ENCODE assay signal across 11 cellular contexts in genomic region chr5:167982-168660, GRCh38. TPM values are rescaled to one million over a fixed set of nuclear protein-coding genes. Genes with fewer than 3 reads are reported as not detected.
DNase-seq lines count a peak whose midpoint lies in the region; ATAC-seq and TF ChIP-seq lines count a peak whose summit lies in the region.
"Had no signal": no experiment of that assay in that cellular context is flagged by ENCODE, and none has a peak within 500 bp of the region (broad histone marks: within the 10 kb centered on the region; RNA-seq: fewer than 3 reads in every experiment).

No MANE protein-coding gene starts in this region.

- H4K20me1 ChIP-seq in BLaER1 (no peaks in the 10 kb centered on the region), IMR-90 (ENCODE audit: insufficient read depth, low read length) (no peaks in the 10 kb centered on the region)

- intact Hi-C loops in IMR-90 (cut with micrococcal nuclease) = no loop called here

- peak overlapping the region; percentile 60 for H2AFZ ChIP-seq in IMR-90 (replicated peaks; ENCODE audit: low read length, poor library complexity)

- H3K9ac ChIP-seq in BLaER1 (peak overlapping the region; percentile 63; the same call in 1 of the 2 replicates), IMR-90 (ENCODE audit: low read depth, low read length) (no peak overlapping the region)

- BruUV-seq in IMR-90 (replicated peaks; lab: Mats Ljungman, UMichigan) = no TSS peak

- H3K9me3 Mint-ChIP-seq in chondrocyte (ENCODE audit: low read depth) = no peaks in the 10 kb centered on the region

- TF ChIP-seq CTCF in IMR-90 (conservative IDR thresholded peaks at IDR 0.05; ENCODE audit: low read depth, low read length) (no peak), chondrocyte (IDR thresholded peaks at IDR 0.05) (no peak), GM10266 (IDR thresholded peaks at IDR 0.05; ENCODE audit: control insufficient read depth, insufficient read depth, low read depth, missing control alignments) (no peak)

- POLR2A ChIA-PET in IMR-90 (lab: Charles Lee; ENCODE audit: unreplicated experiment) = no interaction called here

- H2BK5ac ChIP-seq in IMR-90 (ENCODE audit: low read depth, low read length, poor library complexity, severe bottlenecking) = peak overlapping the region; percentile 82

- H4K5ac ChIP-seq in IMR-90 (ENCODE audit: low read depth, low read length) = peak overlapping the region; percentile 74

- H3K4me1 Mint-ChIP-seq in chondrocyte (ENCODE audit: low read depth) = peaks cover 33% of the 10 kb centered on the region
- H3K4me1 Mint-ChIP-seq: activated CD4-positive, alpha-beta T cell treated with anti-CD3 and anti-CD28 coated beads, Interleukin-2, amount 10 ng/mL, durations not matched to agents 7 days and 5 days had no signal

- in situ Hi-C loops in IMR-90 (cut with MboI; ENCODE audit: low sequenced_read_pairs) = no loop called here

- ATAC-seq in IMR-90 (ENCODE audit: low read depth) (peak; percentile 79), HG02870 (IDR thresholded peaks at IDR 0.05; ENCODE audit: unreplicated experiment) (no peak)

- H3K4me3 Mint-ChIP-seq in chondrocyte (ENCODE audit: unreplicated experiment) = peak overlapping the region; percentile 6
- H3K4me3 Mint-ChIP-seq: activated CD4-positive, alpha-beta T cell treated with anti-CD3 and anti-CD28 coated beads, Interleukin-2, amount 10 ng/mL, durations not matched to agents 7 days and 5 days had no signal

- TF ChIP-seq RAD21 in IMR-90 (IDR thresholded peaks at IDR 0.05; ENCODE audit: low read length) = no peak

- no peaks in the 10 kb centered on the region; a peak in 1 of 4 replicates for H3K79me1 ChIP-seq in IMR-90 (ENCODE audit: low read depth in 1 of 2, low read length in 2 of 2)

- H3K56ac ChIP-seq in IMR-90 (ENCODE audit: extremely low read depth, insufficient read depth, low read length) = peak overlapping the region; percentile 77

- H3K27me3 ChIP-seq in BLaER1 = no peaks in the 10 kb centered on the region
- H3K27me3 ChIP-seq in IMR-90 (ENCODE audit: control insufficient read depth, insufficient read depth, low read length) = no peaks in the 10 kb centered on the region
- H3K27me3 ChIP-seq: neutrophil had no signal

- peak overlapping the region; percentile 100 for H2AK5ac ChIP-seq in IMR-90 (ENCODE audit: low read depth, low read length)

- peak overlapping the region; percentile 80 to 91 for H4K8ac ChIP-seq in IMR-90 (ENCODE audit: low read depth in 2 of 2, low read length in 2 of 2)

- H4K91ac ChIP-seq in IMR-90 (ENCODE audit: insufficient read depth, low read depth, low read length) = peak overlapping the region; percentile 95

- H2BK15ac ChIP-seq in IMR-90 (ENCODE audit: low read depth, low read length) = peak overlapping the region; percentile 93; the same call in 2 of the 3 replicates

- CTCF ChIA-PET in IMR-90 (lab: Yijun Ruan, JAX) = interaction anchor here (3.2 kb wide), 1 partner anchor 20 kb away, joined by 19 read pairs; no protein-coding TSS in a partner anchor

- H3K36me3 ChIP-seq in BLaER1 (peaks cover 41% of the 10 kb centered on the region), IMR-90 (ENCODE audit: control insufficient read depth, insufficient read depth, low read length) (no peaks in the 10 kb centered on the region)
- H3K36me3 ChIP-seq: neutrophil had no signal

- peak overlapping the region; percentile 98 for H3K27ac Mint-ChIP-seq in chondrocyte (ENCODE audit: unreplicated experiment)
- H3K27ac Mint-ChIP-seq: activated CD4-positive, alpha-beta T cell treated with anti-CD3 and anti-CD28 coated beads, Interleukin-2, amount 10 ng/mL, durations not matched to agents 7 days and 5 days had no signal

- peak; percentile 34; the same call in 1 of the 2 replicates for TF ChIP-seq POLR2A in IMR-90 (IDR thresholded peaks at IDR 0.05; ENCODE audit: low read depth, low read length)

- H3K27ac ChIP-seq in BLaER1 (peak overlapping the region; percentile 71), IMR-90 (ENCODE audit: insufficient read depth, low read length) (peak overlapping the region; percentile 38)
- H3K27ac ChIP-seq: neutrophil had no signal

- peak overlapping the region; percentile 95 for H3K4ac ChIP-seq in IMR-90 (ENCODE audit: low read depth, low read length)

- H2BK120ac ChIP-seq in IMR-90 (ENCODE audit: low read depth, low read length) = peak overlapping the region; percentile 97

- H3K4me3 ChIP-seq in BLaER1 (no peak overlapping the region), IMR-90 (ENCODE audit: insufficient read depth, low read depth, low read length) (no peak overlapping the region)

- H3K4me1 ChIP-seq in BLaER1 (peaks cover 69% of the 10 kb centered on the region), IMR-90 (ENCODE audit: control insufficient read depth, insufficient read depth, low read length) (peaks cover 19% of the 10 kb centered on the region)

- peaks cover 22% of the 10 kb centered on the region; the same call in 1 of the 2 replicates for H3K9me1 ChIP-seq in IMR-90 (ENCODE audit: insufficient read depth, low read length)

- H2BK20ac ChIP-seq in IMR-90 (ENCODE audit: low read depth, low read length) = peak overlapping the region; percentile 95

- peak; percentile 99 for DNase-seq in IMR-90
- peak; percentile 77 for DNase-seq in chondrocyte (ENCODE audit: low spot score)
- peak; percentile 94 for DNase-seq in non-pigmented ciliary epithelial cell (ENCODE audit: low read depth)
- DNase-seq in hippocampal formation (lab: John Stamatoyannopoulos, UW) = no peak
- no peak for DNase-seq in NOMO-1 treated with DMSO at 0.1 percent for 48 hours (lab: John Stamatoyannopoulos, UW; ENCODE audit: unreplicated experiment)
- DNase-seq in GM10266 (ENCODE audit: extremely low spot score) = no peak
- DNase-seq: activated CD4-positive, alpha-beta T cell treated with anti-CD3 and anti-CD28 coated beads, Interleukin-2, amount 10 ng/mL, durations not matched to agents 7 days and 5 days; amygdala had no signal

- H3K36me3 Mint-ChIP-seq in chondrocyte (ENCODE audit: low read depth) = no peaks in the 10 kb centered on the region

- peak overlapping the region; percentile 63; the same call in 1 of the 2 replicates for H3K23ac ChIP-seq in IMR-90 (ENCODE audit: low read depth, low read length)

- H3K4me2 ChIP-seq in BLaER1 (peak overlapping the region; percentile 80), IMR-90 (ENCODE audit: low read depth, low read length) (peak overlapping the region; percentile 13)

- peaks cover 5% of the 10 kb centered on the region; the same call in 1 of the 2 replicates for H3K9me3 ChIP-seq in BLaER1
- H3K9me3 ChIP-seq in IMR-90 (ENCODE audit: control insufficient read depth, insufficient read depth, low read length) = no peaks in the 10 kb centered on the region
- H3K9me3 ChIP-seq: neutrophil had no signal

- peak overlapping the region; percentile 76 for H3K18ac ChIP-seq in IMR-90 (ENCODE audit: low read depth, low read length)

- dilution Hi-C loops in IMR-90 (cut with HindIII; ENCODE audit: low sequenced_read_pairs, unreplicated experiment) = no loop called here

- H3K27me3 Mint-ChIP-seq in chondrocyte (ENCODE audit: low read depth) = no peaks in the 10 kb centered on the region
- H3K27me3 Mint-ChIP-seq: activated CD4-positive, alpha-beta T cell treated with anti-CD3 and anti-CD28 coated beads, Interleukin-2, amount 10 ng/mL, durations not matched to agents 7 days and 5 days had no signal

- H3K14ac ChIP-seq in IMR-90 (replicated peaks; ENCODE audit: low read depth, low read length) = peak overlapping the region; percentile 92

- H2AK9ac ChIP-seq in IMR-90 (replicated peaks; ENCODE audit: low read depth, low read length, poor library complexity) = peak overlapping the region; percentile 51

- 22% methylated on average over 6 of the region's 18 CpGs; no CpG with 5 or more reads in 1 of the 2 experiments for WGBS in IMR-90 (ENCODE audit: extremely low coverage in 2 of 2, insufficient read length in 1 of 2), 2 experiments

TF ChIP-seq in IMR-90, 13 proteins besides CTCF, POLR2A, EP300 and RAD21 (continues in another document):
- TF ChIP-seq NFE2L2 (IDR thresholded peaks at IDR 0.05; ENCODE audit: low read depth, low read length) (no peak), USF2 (IDR thresholded peaks at IDR 0.05; ENCODE audit: low read depth, low read length) (no peak), CHD1 (IDR thresholded peaks at IDR 0.05; ENCODE audit: low read depth, low read length) (no peak), CEBPB (IDR thresholded peaks at IDR 0.05; ENCODE audit: low read depth, low read length) (0 out of 2 replicates have a peak, but pooled peaks have one; percentile 15), MXI1 (IDR thresholded peaks at IDR 0.05; ENCODE audit: borderline replicate concordance, low read depth, low read length) (no peak), MAFK (IDR thresholded peaks at IDR 0.05; ENCODE audit: low read depth, low read length) (peak; percentile 25; the same call in 1 of the 2 replicates), MAZ (IDR thresholded peaks at IDR 0.05; ENCODE audit: borderline replicate concordance, low read depth, low read length) (0 out of 2 replicates have a peak, but pooled peaks have one; percentile 18), SMC3 (IDR thresholded peaks at IDR 0.05; ENCODE audit: low read depth, low read length) (no peak), BHLHE40 (IDR thresholded peaks at IDR 0.05; ENCODE audit: low read depth, low read length) (no peak), RFX5 (IDR thresholded peaks at IDR 0.05; ENCODE audit: low read depth, low read length) (no peak), RCOR1 (IDR thresholded peaks at IDR 0.05; ENCODE audit: insufficient replicate concordance, low read length) (peak; percentile 15)

RNA-seq across cellular contexts. Expression of gene LRRC14B, which starts 23.2 kb away (rescaled TPM):
- not detected in 2 replicates for total RNA-seq in IMR-90 (2012; rRNA removed)
- polyA plus RNA-seq in IMR-90 (2012; rRNA removed) = not detected in 2 replicates
- polyA plus RNA-seq in IMR-90 (2012; cell fraction: cytosol; rRNA removed) = not detected in 2 replicates
- polyA plus RNA-seq in IMR-90 (2012; cell fraction: nucleus; rRNA removed; ENCODE audit: low replicate concordance) = 0.03 TPM in 1 of 2 replicates, not detected in the other
- total RNA-seq in chondrocyte = not detected in 3 replicates

RNA-seq across cellular contexts. Expression of gene CCDC127, which starts 49.8 kb away (rescaled TPM):
- 3.9 and 4.4 TPM in 2 replicates for total RNA-seq in IMR-90 (2012; rRNA removed)
- 3.2 TPM in 2 replicates for polyA plus RNA-seq in IMR-90 (2012; rRNA removed)
- polyA plus RNA-seq in IMR-90 (2012; cell fraction: cytosol; rRNA removed) = 2.2 and 2.4 TPM in 2 replicates
- polyA plus RNA-seq in IMR-90 (2012; cell fraction: nucleus; rRNA removed; ENCODE audit: low replicate concordance) = 1.5 and 2.8 TPM in 2 replicates
- 8.0 to 10.4 TPM (median 9.6 TPM) in 3 replicates for total RNA-seq in chondrocyte

RNA-seq across cellular contexts. Expression of gene SDHA, which starts 50.0 kb away (rescaled TPM):
- total RNA-seq in IMR-90 (2012; rRNA removed) (105 and 122 TPM in 2 replicates), chondrocyte (79.7 to 95.5 TPM (median 81.5 TPM) in 3 replicates)
- 120 and 121 TPM in 2 replicates for polyA plus RNA-seq in IMR-90 (2012; rRNA removed)
- 120 and 126 TPM in 2 replicates for polyA plus RNA-seq in IMR-90 (2012; cell fraction: cytosol; rRNA removed)
- 104 and 113 TPM in 2 replicates for polyA plus RNA-seq in IMR-90 (2012; cell fraction: nucleus; rRNA removed; ENCODE audit: low replicate concordance)

Comparison
In these comparisons a context has a peak if more than half of its experiments do, and no peak if none do; other contexts are left out.
1. DNase-seq: peak in IMR-90 (single experiment), chondrocyte (single experiment) and non-pigmented ciliary epithelial cell (single experiment); none in hippocampal formation (0 of 2), NOMO-1 treated with DMSO at 0.1 percent for 48 hours (single experiment) and GM10266 (single experiment).